8 cellular contexts compared by ENCODE assay signal in the genomic region with DNA sequence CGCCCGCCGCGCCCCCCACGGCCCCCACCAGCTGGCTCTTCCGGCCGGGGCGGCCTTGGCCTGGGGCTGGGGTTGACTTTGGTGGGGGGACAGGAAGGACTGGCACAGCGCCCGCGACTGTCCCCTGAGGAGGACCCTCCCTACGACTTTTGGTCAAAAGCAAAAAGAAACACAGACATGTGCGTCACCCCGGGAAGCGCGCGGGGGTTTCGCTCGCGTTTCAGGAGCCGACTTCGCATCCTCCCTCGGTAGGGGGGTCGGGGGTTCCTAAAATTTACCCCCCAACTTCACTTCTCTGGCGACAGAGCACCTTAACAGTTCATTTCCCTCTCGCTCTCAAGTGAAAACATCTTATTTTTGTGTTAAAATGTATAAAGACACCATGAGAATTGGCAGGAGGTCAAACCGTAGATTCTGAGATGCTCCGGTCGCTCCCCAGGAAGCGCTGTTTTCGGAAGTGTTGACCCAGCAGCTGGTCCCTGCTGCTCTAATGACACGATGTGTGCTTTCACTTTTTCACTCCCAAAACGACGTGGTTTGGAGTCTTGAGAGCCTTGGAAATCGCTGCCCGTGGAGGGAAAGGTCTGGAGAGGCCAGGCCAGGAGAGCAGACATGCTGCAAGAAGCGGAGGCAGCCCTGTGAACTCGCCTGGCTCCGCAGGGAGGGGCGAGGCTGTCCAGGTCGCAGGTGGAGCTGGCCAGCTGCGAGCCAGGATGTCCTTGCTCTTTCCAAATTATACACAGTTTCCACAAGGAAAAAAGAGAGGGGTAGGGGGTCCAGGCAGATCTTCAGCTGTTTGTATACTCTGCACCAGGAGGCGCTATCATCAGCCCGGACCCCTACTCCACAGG.
A peak's percentile ranks its signal among the peaks of the same experiment; 100 is the strongest.
DNase-seq lines count a peak whose midpoint lies in the region; ATAC-seq and TF ChIP-seq lines count a peak whose summit lies in the region.

No MANE protein-coding gene starts in this region.

- no peak overlapping the region for H3K27ac ChIP-seq in WERI-Rb-1
- H3K27ac ChIP-seq in liver (ENCODE audit: low read depth in 1 of 2, low read length in 2 of 2) = peak overlapping the region; percentile 67 to 75

- WGBS in liver = 3% methylated on average over 44 of the region's 44 CpGs

- DNase-seq in Caki2 (ENCODE audit: low read depth) = peak; percentile 33
- no peak for DNase-seq in WERI-Rb-1
- peak; percentile 53 for DNase-seq in dermis blood vessel endothelial cell
- peak; percentile 47 for DNase-seq in stimulated activated CD8-positive, alpha-beta memory T cell treated with anti-CD3 and anti-CD28 coated beads, Interleukin-4, amount 100 ng/mL, for 48 hours
- no peak for DNase-seq in NOMO-1 treated with dmso at 0.1 percent for 144 hours (lab: John Stamatoyannopoulos, UW; ENCODE audit: unreplicated experiment)

- no peaks in the 10 kb centered on the region for H3K27me3 ChIP-seq in WERI-Rb-1 (ENCODE audit: insufficient read depth, low read depth, severe bottlenecking)
- no peaks in the 10 kb centered on the region for H3K27me3 ChIP-seq in liver (ENCODE audit: control insufficient read depth in 4 of 4, insufficient read depth in 4 of 4, low read length in 3 of 4)

- H3K9me3 ChIP-seq in WERI-Rb-1 (ENCODE audit: severe bottlenecking) (no peaks in the 10 kb centered on the region), liver (ENCODE audit: control insufficient read depth in 4 of 4, low read length in 3 of 4) (no peaks in the 10 kb centered on the region)

- ATAC-seq in HG03175 (IDR thresholded peaks at IDR 0.05; ENCODE audit: unreplicated experiment) = peak; percentile 41
- ATAC-seq in HG03378 (IDR thresholded peaks at IDR 0.05; ENCODE audit: unreplicated experiment) = no peak

- H3K4me1 ChIP-seq in liver (ENCODE audit: control insufficient read depth in 4 of 4, insufficient read depth in 4 of 4, low read length in 3 of 4) = peaks cover 0 to 23% (median 13%) of the 10 kb centered on the region in 4 donors

- TF ChIP-seq RAD21 in liver (IDR thresholded peaks at IDR 0.05) = peak; percentile 3 to 33

- in situ Hi-C loops in Caki2 (cut with HindIII; ENCODE audit: low pct_unique_long_range_greater_than_20kb, low sequenced_read_pairs) = no loop called here

- H3K9ac ChIP-seq in liver (ENCODE audit: low read depth in 1 of 2, low read length in 2 of 2) = peak overlapping the region; percentile 0 to 9

- H3K36me3 ChIP-seq in WERI-Rb-1 = no peaks in the 10 kb centered on the region
- H3K36me3 ChIP-seq in liver (ENCODE audit: control insufficient read depth in 4 of 4, insufficient read depth in 3 of 4, low read depth in 1 of 4, low read length in 3 of 4) = no peaks in the 10 kb centered on the region

- TF ChIP-seq CTCF in WERI-Rb-1 (IDR thresholded peaks at IDR 0.05; ENCODE audit: low read depth, low read length) (peak; percentile 31; the same call in 1 of the 2 replicates), liver (IDR thresholded peaks at IDR 0.05; ENCODE audit: low read depth, low read length, missing input control) (no peak)

- H3K4me3 ChIP-seq in WERI-Rb-1 (ENCODE audit: low read depth, low read length) (no peak overlapping the region), liver (ENCODE audit: low read depth in 1 of 3, low read length in 3 of 3) (peak overlapping the region; percentile 31 to 89 (median 69))

TF ChIP-seq in liver, 16 proteins besides CTCF, POLR2A, EP300 and RAD21:
- TF ChIP-seq TAF1 (conservative IDR thresholded peaks at IDR 0.05) (no peak), HNF4A (conservative IDR thresholded peaks at IDR 0.05) (no peak), FOXA2 (IDR thresholded peaks at IDR 0.05) (no peak), JUND (IDR thresholded peaks at IDR 0.05) (no peak), YY1 (IDR thresholded peaks at IDR 0.05) (no peak), HNF4G (IDR thresholded peaks at IDR 0.05) (no peak), RXRA (IDR thresholded peaks at IDR 0.05) (no peak), ZBTB33 (IDR thresholded peaks at IDR 0.05) (no peak)

Comparison
In these comparisons a context has a peak if more than half of its experiments do, and no peak if none do; other contexts are left out.
1. DNase-seq: peak in Caki2 (single experiment), dermis blood vessel endothelial cell (single experiment) and stimulated activated CD8-positive, alpha-beta memory T cell treated with anti-CD3 and anti-CD28 coated beads, Interleukin-4, amount 100 ng/mL, for 48 hours (single experiment); none in WERI-Rb-1 (single experiment) and NOMO-1 treated with dmso at 0.1 percent for 144 hours (single experiment).